9 cellular contexts compared by ENCODE assay signal in the genomic region with DNA sequence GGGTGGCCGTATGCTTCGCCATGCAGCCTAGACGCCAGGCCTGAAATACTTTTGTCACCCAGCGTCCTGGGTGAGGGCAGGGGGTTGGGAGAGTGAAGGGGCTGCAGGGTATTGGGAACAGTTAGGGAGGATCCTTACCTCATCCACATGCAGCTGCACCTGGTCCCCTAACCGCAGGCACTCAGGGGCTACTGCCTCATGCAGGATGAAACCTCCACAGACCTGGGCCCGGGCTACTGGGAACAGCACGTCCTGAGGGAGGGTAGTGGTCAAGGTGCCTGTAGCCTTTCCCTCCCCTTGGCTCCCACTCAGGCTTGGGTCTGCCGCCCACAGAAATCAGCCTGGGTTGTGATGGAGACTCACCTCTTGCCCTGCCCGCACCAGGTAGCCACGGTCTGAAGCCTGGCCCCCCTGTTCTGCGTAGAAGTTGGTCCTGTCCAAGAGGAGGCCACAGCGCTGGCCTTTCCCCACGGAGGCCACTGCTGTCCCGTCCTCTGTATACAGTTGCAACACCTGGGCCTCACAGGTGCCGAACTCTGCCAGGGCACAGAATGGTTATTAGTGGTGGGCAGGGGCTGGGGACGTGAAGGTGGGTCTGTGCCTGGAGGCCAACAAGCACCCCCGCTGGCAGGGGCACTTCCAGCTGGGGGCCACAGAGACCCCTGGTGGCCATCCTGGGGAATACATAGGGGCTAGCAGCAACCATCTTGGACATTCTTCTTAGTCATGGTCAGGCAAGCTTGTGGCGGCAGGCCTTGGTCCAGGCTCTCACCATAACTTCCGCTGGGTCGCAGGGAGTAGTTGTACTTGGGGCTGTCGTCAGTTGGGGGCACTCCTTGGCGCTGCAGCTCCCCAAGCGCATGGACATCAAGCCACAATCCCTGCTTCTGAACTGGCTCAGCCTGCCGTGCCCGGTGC. TPM values are rescaled to one million over a fixed set of nuclear protein-coding genes. Genes with fewer than 3 reads are reported as not detected.
DNase-seq lines count a peak whose midpoint lies in the region; ATAC-seq and TF ChIP-seq lines count a peak whose summit lies in the region.
"Had no signal": no experiment of that assay in that cellular context is flagged by ENCODE, and none has a peak within 500 bp of the region (broad histone marks: within the 10 kb centered on the region; RNA-seq: fewer than 3 reads in every experiment).

No MANE protein-coding gene starts in this region.

- peak; percentile 55 for ATAC-seq in activated CD8-positive, alpha-beta T cell treated with anti-CD3 and anti-CD28 coated beads, Interleukin-2, amount 10 ng/mL, durations not matched to agents 7 days and 5 days
- ATAC-seq in GM21619 (IDR thresholded peaks at IDR 0.05; ENCODE audit: unreplicated experiment) (no peak), GM18519 (IDR thresholded peaks at IDR 0.05; ENCODE audit: low FRiP score, unreplicated experiment) (no peak)

- intact Hi-C loops in esophagus squamous epithelium (cut with DNase I) = no loop called here

- 89 to 92% methylated on average over 3 to 6 of the region's 25 CpGs for WGBS in esophagus squamous epithelium, 2 donors

- H3K79me2 ChIP-seq in osteoblast (ENCODE audit: insufficient read depth, low read length) = no peaks in the 10 kb centered on the region

- DNase-seq in NCI-H2171 treated with DMSO at 0.1 percent for 48 hours (lab: John Stamatoyannopoulos, UW) (peak; percentile 15), NCI-H2171 (lab: John Stamatoyannopoulos, UW) (no peak), LHCN-M2 (ENCODE audit: low read depth) (peak; percentile 34), esophagus squamous epithelium (lab: John Stamatoyannopoulos, UW) (no peak), osteoblast (ENCODE audit: insufficient read length, low spot score, missing footprints) (peak; percentile 96)
- DNase-seq in activated CD8-positive, alpha-beta T cell treated with anti-CD3 and anti-CD28 coated beads, Interleukin-2, amount 10 ng/mL, durations not matched to agents 7 days and 5 days = peak; percentile 48

- H2AFZ ChIP-seq in osteoblast (ENCODE audit: low read length) = no peak overlapping the region

- peak; percentile 55 to 68 (median 60) for TF ChIP-seq CTCF in esophagus squamous epithelium (IDR thresholded peaks at IDR 0.05)
- peak; percentile 69 for TF ChIP-seq CTCF in osteoblast (IDR thresholded peaks at IDR 0.05; ENCODE audit: extremely low read depth, low read depth, low read length)

- no peak for TF ChIP-seq POLR2A in esophagus squamous epithelium (IDR thresholded peaks at IDR 0.05)

- H3K9me3 ChIP-seq in esophagus squamous epithelium (no peaks in the 10 kb centered on the region), osteoblast (ENCODE audit: low read depth, low read length) (no peaks in the 10 kb centered on the region)

- H3K9me3 Mint-ChIP-seq in activated CD8-positive, alpha-beta T cell treated with anti-CD3 and anti-CD28 coated beads, Interleukin-2, amount 10 ng/mL, durations not matched to agents 7 days and 5 days (ENCODE audit: insufficient read depth) = no peaks in the 10 kb centered on the region

- H3K27me3 Mint-ChIP-seq in activated CD8-positive, alpha-beta T cell treated with anti-CD3 and anti-CD28 coated beads, Interleukin-2, amount 10 ng/mL, durations not matched to agents 7 days and 5 days (ENCODE audit: low read depth) = no peaks in the 10 kb centered on the region
- H3K27me3 Mint-ChIP-seq: activated naive CD8-positive, alpha-beta T cell had no signal

- H3K27me3 ChIP-seq in esophagus squamous epithelium = no peaks in the 10 kb centered on the region
- H3K27me3 ChIP-seq in osteoblast (ENCODE audit: insufficient read depth, low read length) = no peaks in the 10 kb centered on the region

- H3K4me1 ChIP-seq in esophagus squamous epithelium (no peaks in the 10 kb centered on the region), osteoblast (ENCODE audit: insufficient read depth, low read length) (peaks cover 6% of the 10 kb centered on the region)

- POLR2A ChIA-PET in activated CD8-positive, alpha-beta T cell treated with anti-CD3 and anti-CD28 coated beads, Interleukin-2, amount 10 ng/mL, durations not matched to agents 7 days and 5 days (lab: Charles Lee) = interaction anchor here (1.0 to 1.6 kb wide), 2 partner anchors 12 to 36 kb away, joined by 3 to 4 read pairs; no protein-coding TSS in a partner anchor

- peaks cover 5% of the 10 kb centered on the region for H3K4me1 Mint-ChIP-seq in activated CD8-positive, alpha-beta T cell treated with anti-CD3 and anti-CD28 coated beads, Interleukin-2, amount 10 ng/mL, durations not matched to agents 7 days and 5 days (ENCODE audit: low read depth)

- CTCF ChIA-PET in activated CD8-positive, alpha-beta T cell treated with anti-CD3 and anti-CD28 coated beads, Interleukin-2, amount 10 ng/mL, durations not matched to agents 7 days and 5 days (lab: Charles Lee) = interaction anchor here (0.8 to 7.0 kb wide), 17 partner anchors 9 to 81 kb away, joined by 3 to 81 read pairs (median 5); a partner anchor contains a TSS

- H4K20me1 ChIP-seq in osteoblast (ENCODE audit: insufficient read depth, low read length) = peaks cover 2% of the 10 kb centered on the region

- peaks cover 43% of the 10 kb centered on the region for H3K36me3 Mint-ChIP-seq in activated CD8-positive, alpha-beta T cell treated with anti-CD3 and anti-CD28 coated beads, Interleukin-2, amount 10 ng/mL, durations not matched to agents 7 days and 5 days (ENCODE audit: low read depth)

- H3K4me3 ChIP-seq in esophagus squamous epithelium = no peak overlapping the region
- no peak overlapping the region for H3K4me3 ChIP-seq in osteoblast (ENCODE audit: insufficient read depth, low read length)

- H3K4me3 Mint-ChIP-seq in activated CD8-positive, alpha-beta T cell treated with anti-CD3 and anti-CD28 coated beads, Interleukin-2, amount 10 ng/mL, durations not matched to agents 7 days and 5 days = no peak overlapping the region
- H3K4me3 Mint-ChIP-seq: activated naive CD8-positive, alpha-beta T cell had no signal

- H3K27ac Mint-ChIP-seq in activated CD8-positive, alpha-beta T cell treated with anti-CD3 and anti-CD28 coated beads, Interleukin-2, amount 10 ng/mL, durations not matched to agents 7 days and 5 days = no peak overlapping the region
- H3K27ac Mint-ChIP-seq: activated naive CD8-positive, alpha-beta T cell had no signal

- H3K36me3 ChIP-seq in esophagus squamous epithelium (peaks cover 42 to 96% (median 55%) of the 10 kb centered on the region in 3 donors), osteoblast (ENCODE audit: insufficient read depth, low read length) (peaks cover 59% of the 10 kb centered on the region)

- H3K4me2 ChIP-seq in osteoblast (ENCODE audit: insufficient read depth, low read length) = no peak overlapping the region

- H3K27ac ChIP-seq in esophagus squamous epithelium (no peak overlapping the region), osteoblast (ENCODE audit: low read depth, low read length) (no peak overlapping the region)

RNA-seq across cellular contexts. Expression of a gene that starts 8.6 kb away (rescaled TPM):
- total RNA-seq in LHCN-M2 (2014; rRNA removed) (17.1 and 23.1 TPM in 2 replicates), esophagus squamous epithelium (10 to 100 TPM in 3 of 4 donors, 1 to 10 TPM in 1; 9.0 to 21.9 (median 12.2) TPM), osteoblast (6.2 and 6.5 TPM in 2 replicates)
- polyA plus RNA-seq in LHCN-M2 (2012) = 6.0 TPM
- total RNA-seq in activated CD8-positive, alpha-beta T cell treated with anti-CD3 and anti-CD28 coated beads, Interleukin-2, amount 10 ng/mL, durations not matched to agents 7 days and 5 days = 10 to 100 TPM; 19.4 to 20.5 TPM

RNA-seq across cellular contexts. Expression of a gene that starts 34.3 kb away (rescaled TPM):
- total RNA-seq in LHCN-M2 (2014; rRNA removed) (not detected in 2 replicates), esophagus squamous epithelium (not detected), osteoblast (not detected in 2 replicates)
- 0.11 TPM for polyA plus RNA-seq in LHCN-M2 (2012)
- total RNA-seq in activated CD8-positive, alpha-beta T cell treated with anti-CD3 and anti-CD28 coated beads, Interleukin-2, amount 10 ng/mL, durations not matched to agents 7 days and 5 days = not detected

RNA-seq across cellular contexts. Expression of a gene that starts 37.9 kb away (rescaled TPM):
- total RNA-seq in LHCN-M2 (2014; rRNA removed) (not detected in 2 replicates), esophagus squamous epithelium (not detected), osteoblast (not detected in 2 replicates)
- not detected for polyA plus RNA-seq in LHCN-M2 (2012)
- total RNA-seq in activated CD8-positive, alpha-beta T cell treated with anti-CD3 and anti-CD28 coated beads, Interleukin-2, amount 10 ng/mL, durations not matched to agents 7 days and 5 days = not detected

RNA-seq across cellular contexts. Expression of a gene that starts 39.2 kb away (rescaled TPM):
- 8.6 and 11.5 TPM in 2 replicates for total RNA-seq in LHCN-M2 (2014; rRNA removed)
- 5.1 TPM for polyA plus RNA-seq in LHCN-M2 (2012)
- 10 to 100 TPM; 14.1 to 16.9 TPM for total RNA-seq in activated CD8-positive, alpha-beta T cell treated with anti-CD3 and anti-CD28 coated beads, Interleukin-2, amount 10 ng/mL, durations not matched to agents 7 days and 5 days
- 10 to 100 TPM in 3 of 4 donors, 1 to 10 TPM in 1; 8.6 to 11.2 (median 10.2) TPM for total RNA-seq in esophagus squamous epithelium
- total RNA-seq in osteoblast = 3.2 and 4.7 TPM in 2 replicates

RNA-seq across cellular contexts. Expression of a gene that starts 47.2 kb away (rescaled TPM):
- total RNA-seq in LHCN-M2 (2014; rRNA removed) (111 and 117 TPM in 2 replicates), esophagus squamous epithelium (10 to 100 TPM in 3 of 4 donors, 1 to 10 TPM in 1; 9.7 to 34.4 (median 21.2) TPM), osteoblast (86.0 and 94.1 TPM in 2 replicates)
- polyA plus RNA-seq in LHCN-M2 (2012) = 90.7 TPM
- 10 to 100 TPM; 31.6 to 32.8 TPM for total RNA-seq in activated CD8-positive, alpha-beta T cell treated with anti-CD3 and anti-CD28 coated beads, Interleukin-2, amount 10 ng/mL, durations not matched to agents 7 days and 5 days

Comparison
In these comparisons a context has a peak if more than half of its experiments do, and no peak if none do; other contexts are left out.
1. DNase-seq: peak in NCI-H2171 treated with DMSO at 0.1 percent for 48 hours (single experiment), LHCN-M2 (single experiment), activated CD8-positive, alpha-beta T cell treated with anti-CD3 and anti-CD28 coated beads, Interleukin-2, amount 10 ng/mL, durations not matched to agents 7 days and 5 days (single experiment) and osteoblast (single experiment); none in NCI-H2171 (single experiment) and esophagus squamous epithelium (single experiment).